18 cellular contexts compared by ENCODE assay signal in genomic region chr5:100232730-100233129, GRCh38.
DNase-seq lines count a peak whose midpoint lies in the region; ATAC-seq and TF ChIP-seq lines count a peak whose summit lies in the region.
"Had no signal": no experiment of that assay in that cellular context is flagged by ENCODE, and none has a peak within 500 bp of the region (broad histone marks: within the 10 kb centered on the region; RNA-seq: fewer than 3 reads in every experiment).

No MANE protein-coding gene starts in this region.

- intact Hi-C loops in body of pancreas (cut with DNase I) = no loop called here

- H3K4me3 ChIP-seq in mesenchymal stem cell (ENCODE audit: insufficient read depth in 1 of 2, low read depth in 1 of 2, low read length in 2 of 2) = no peak overlapping the region
- H3K4me3 ChIP-seq in body of pancreas = no peak overlapping the region
- H3K4me3 ChIP-seq: A549; BLaER1 treated with 17β-estradiol and CSF1 and Interleukin-3, amounts not matched to agents 10 nM and 100 nM; GM23338; K562; SJCRH30 had no signal

- H3K4me1 ChIP-seq in mesenchymal stem cell (ENCODE audit: control insufficient read depth, insufficient read depth, low read depth, low read length) (no peaks in the 10 kb centered on the region), body of pancreas (no peaks in the 10 kb centered on the region)
- H3K4me1 ChIP-seq: A549; BLaER1 treated with 17β-estradiol and CSF1 and Interleukin-3, amounts not matched to agents 10 nM and 100 nM; SJCRH30 had no signal

- H2BK5ac ChIP-seq in mesenchymal stem cell (ENCODE audit: low read depth, low read length, poor library complexity, severe bottlenecking) = no peak overlapping the region

- no peaks in the 10 kb centered on the region for H3K79me1 ChIP-seq in mesenchymal stem cell (replicated peaks; ENCODE audit: low read length, poor library complexity, severe bottlenecking)

- H3K23ac ChIP-seq in mesenchymal stem cell (ENCODE audit: low read length in 2 of 2) = no peak overlapping the region

- no peak for ATAC-seq in GM18909 (IDR thresholded peaks at IDR 0.05; ENCODE audit: poor library complexity, unreplicated experiment)
- no peak for ATAC-seq in body of pancreas
- ATAC-seq: A549, GM23338, K562 had no signal

- H3K4me2 ChIP-seq in mesenchymal stem cell (ENCODE audit: low read length, poor library complexity, severe bottlenecking) = peak overlapping the region; percentile 22
- H3K4me2 ChIP-seq: A549; BLaER1 treated with 17β-estradiol and CSF1 and Interleukin-3, amounts not matched to agents 10 nM and 100 nM; GM23338 had no signal

- H3K4ac ChIP-seq in mesenchymal stem cell (ENCODE audit: low read depth in 1 of 2, low read length in 2 of 2) = no peak overlapping the region

- H3K9ac ChIP-seq in mesenchymal stem cell (ENCODE audit: low read length) = no peak overlapping the region
- H3K9ac ChIP-seq: BLaER1 treated with 17β-estradiol and CSF1 and Interleukin-3, amounts not matched to agents 10 nM and 100 nM had no signal

- 95% methylated on average over 3 of the region's 3 CpGs for WGBS in mesenchymal stem cell
- 75 to 78% methylated on average over 3 of the region's 3 CpGs for WGBS in body of pancreas, 2 donors

- H2BK12ac ChIP-seq in mesenchymal stem cell (ENCODE audit: low read length in 2 of 2) = no peak overlapping the region

- no peak overlapping the region for H2AFZ ChIP-seq in mesenchymal stem cell (ENCODE audit: low read depth, low read length)
- H2AFZ ChIP-seq: GM23338 had no signal

- H4K8ac ChIP-seq in mesenchymal stem cell (ENCODE audit: low read length) = no peak overlapping the region

- TF ChIP-seq POLR2A in body of pancreas (IDR thresholded peaks at IDR 0.05) = no peak

- H3K18ac ChIP-seq in mesenchymal stem cell (ENCODE audit: low read depth in 1 of 2, low read length in 2 of 2) = no peak overlapping the region

- H3K27me3 ChIP-seq in mesenchymal stem cell (ENCODE audit: control insufficient read depth in 1 of 2, insufficient read depth in 1 of 2, low read length in 2 of 2) (no peaks in the 10 kb centered on the region), body of pancreas (no peaks in the 10 kb centered on the region)
- H3K27me3 ChIP-seq: BLaER1 treated with 17β-estradiol and CSF1 and Interleukin-3, amounts not matched to agents 10 nM and 100 nM; SJCRH30 had no signal

- no peak for TF ChIP-seq CTCF in body of pancreas (IDR thresholded peaks at IDR 0.05)

- H3K14ac ChIP-seq in mesenchymal stem cell (ENCODE audit: low read length in 2 of 2) = no peak overlapping the region

- H4K91ac ChIP-seq in mesenchymal stem cell (ENCODE audit: low read length) = no peak overlapping the region

- H2AK5ac ChIP-seq in mesenchymal stem cell (ENCODE audit: low read length, severe bottlenecking) = no peak overlapping the region

- H2BK15ac ChIP-seq in mesenchymal stem cell (ENCODE audit: low read depth, poor library complexity, severe bottlenecking) = no peak overlapping the region

- no peaks in the 10 kb centered on the region for H3K36me3 ChIP-seq in mesenchymal stem cell (ENCODE audit: control insufficient read depth in 1 of 2, insufficient read depth in 2 of 2, low read depth in 1 of 2, low read length in 2 of 2)
- H3K36me3 ChIP-seq in body of pancreas (replicated peaks in 1 of 2; ENCODE audit: insufficient read depth in 1 of 2, low read depth in 2 of 2) = no peaks in the 10 kb centered on the region
- H3K36me3 ChIP-seq: BLaER1 treated with 17β-estradiol and CSF1 and Interleukin-3, amounts not matched to agents 10 nM and 100 nM; SJCRH30 had no signal

- H3K9me3 ChIP-seq in mesenchymal stem cell (ENCODE audit: control insufficient read depth, low read length) = peaks cover 16% of the 10 kb centered on the region
- no peaks in the 10 kb centered on the region for H3K9me3 ChIP-seq in body of pancreas
- H3K9me3 ChIP-seq: A549; BLaER1 treated with 17β-estradiol and CSF1 and Interleukin-3, amounts not matched to agents 10 nM and 100 nM; SJCRH30 had no signal

- H3K27ac ChIP-seq in mesenchymal stem cell (ENCODE audit: low read length, poor library complexity, severe bottlenecking) (no peak overlapping the region), body of pancreas (no peak overlapping the region)
- H3K27ac ChIP-seq: A549; BLaER1 treated with 17β-estradiol and CSF1 and Interleukin-3, amounts not matched to agents 10 nM and 100 nM; SJCRH30 had no signal

- H2BK120ac ChIP-seq in mesenchymal stem cell (ENCODE audit: low read depth, low read length) = no peak overlapping the region

- DNase-seq in NCI-H1417 (lab: John Stamatoyannopoulos, UW) (peak in 2 of 3 experiments; percentile 8 to 66), NCI-H1417 treated with DMSO at 0.1 percent for 48 hours (lab: John Stamatoyannopoulos, UW) (no peak), NCI-H1694 (lab: John Stamatoyannopoulos, UW) (peak; percentile 7), NCI-H774 (lab: John Stamatoyannopoulos, UW) (peak; percentile 20), mesenchymal stem cell (no peak), body of pancreas (no peak)
- DNase-seq: CD8-positive, alpha-beta memory T cell; GF-D8; NCI-H2029; NCI-H226; OCI-M1; SJCRH30; T-helper 2 cell had no signal

Comparison
In these comparisons a context has a peak if more than half of its experiments do, and no peak if none do; other contexts are left out.
1. DNase-seq: peak in NCI-H1417 (2 of 3), NCI-H1694 (single experiment) and NCI-H774 (single experiment); none in NCI-H1417 treated with DMSO at 0.1 percent for 48 hours (single experiment), mesenchymal stem cell (single experiment) and body of pancreas (0 of 4).